In genomic region chr12:105083551-105084105, GRCh38 we compare ENCODE assay signal across 9 cellular contexts. TPM values are rescaled to one million over a fixed set of nuclear protein-coding genes. Genes with fewer than 3 reads are reported as not detected.
A peak's percentile ranks its signal among the peaks of the same experiment; 100 is the strongest.
DNase-seq lines count a peak whose midpoint lies in the region; ATAC-seq, FAIRE-seq and TF ChIP-seq lines count a peak whose summit lies in the region.
"Had no signal": no experiment of that assay in that cellular context is flagged by ENCODE, and none has a peak within 500 bp of the region (broad histone marks: within the 10 kb centered on the region; RNA-seq: fewer than 3 reads in every experiment).

No MANE protein-coding gene starts in this region.

- peak; percentile 64 to 71 for DNase-seq in Caco-2
- DNase-seq in HCT116 (ENCODE audit: low read depth, low spot score): no peak
- peak; percentile 66 for DNase-seq in RPMI7951 (ENCODE audit: low read depth)
- DNase-seq in coronary artery (ENCODE audit: low spot score): peak; percentile 84
- DNase-seq in left lung: peak; percentile 44 to 80
- peak; percentile 9 to 49 for DNase-seq in stimulated activated naive CD8-positive, alpha-beta T cell treated with anti-CD3 and anti-CD28 coated beads, Interleukin-15, amount 100 ng/mL, for 72 hours
- DNase-seq in GM12892 (ENCODE audit: insufficient read length): no peak
- DNase-seq in NCI-H345 treated with DMSO at 0.1 percent for 48 hours (lab: John Stamatoyannopoulos, UW; ENCODE audit: unreplicated experiment): no peak

- intact Hi-C loops in Caco-2 (cut with micrococcal nuclease; ENCODE audit: unreplicated experiment): loop anchor here (1.0 kb wide), 1 partner anchor 23 kb away; no protein-coding TSS in a partner anchor
- intact Hi-C loops in HCT116 (cut with micrococcal nuclease): no loop called here
- intact Hi-C loops in left lung (cut with DNase I): no loop called here

- RAD21 ChIA-PET in HCT116 (lab: Charles Lee; ENCODE audit: low non-redundant PET in 1 of 2, low total read pairs in 2 of 2, uncharacterized antibody in 2 of 2, unreplicated experiment in 2 of 2): no interaction called here

- FAIRE-seq in GM12892 (lab: Jason Lieb, UNC): no peak
- FAIRE-seq: TTC549 had no signal

- peak overlapping the region; percentile 62 for H3K27ac Mint-ChIP-seq in Caco-2 (ENCODE audit: unreplicated experiment)
- peak overlapping the region in 1 of 2 donors; percentile 94 for H3K27ac Mint-ChIP-seq in stimulated activated naive CD8-positive, alpha-beta T cell treated with anti-CD3 and anti-CD28 coated beads, Interleukin-15, amount 100 ng/mL, for 72 hours

- H3K36me3 Mint-ChIP-seq in Caco-2 (ENCODE audit: insufficient read depth, unreplicated experiment): no peaks in the 10 kb centered on the region

- H3K4me3 Mint-ChIP-seq in Caco-2 (ENCODE audit: unreplicated experiment): peak overlapping the region; percentile 76
- peak overlapping the region; percentile 83 to 92 for H3K4me3 Mint-ChIP-seq in stimulated activated naive CD8-positive, alpha-beta T cell treated with anti-CD3 and anti-CD28 coated beads, Interleukin-15, amount 100 ng/mL, for 72 hours

- H3K36me3 ChIP-seq in Caco-2 (ENCODE audit: control insufficient read depth, insufficient read depth, low read length): no peaks in the 10 kb centered on the region
- H3K36me3 ChIP-seq in HCT116 (ENCODE audit: control insufficient read depth in 1 of 2, insufficient read depth in 2 of 2, low read length in 2 of 2): no peaks in the 10 kb centered on the region
- no peaks in the 10 kb centered on the region for H3K36me3 ChIP-seq in left lung

- CTCF ChIA-PET in Caco-2 (lab: Charles Lee) (no interaction called here), HCT116 (lab: Charles Lee) (interaction anchor here (1.5 kb wide), 1 partner anchor 702 kb away, joined by 3 read pairs; no protein-coding TSS in a partner anchor)

- peaks cover 6% of the 10 kb centered on the region; the same call in 1 of the 2 replicates for H3K4me1 ChIP-seq in Caco-2
- peaks cover 5 to 13% of the 10 kb centered on the region in 2 experiments; a peak in 2 of 4 replicates for H3K4me1 ChIP-seq in HCT116 (ENCODE audit: control insufficient read depth in 1 of 2, insufficient read depth in 2 of 2, low read length in 2 of 2)
- H3K4me1 ChIP-seq in left lung: peaks cover 4 to 10% of the 10 kb centered on the region in 2 donors

- no peaks in the 10 kb centered on the region for H4K20me1 ChIP-seq in HCT116 (ENCODE audit: insufficient read depth)

- peak overlapping the region; percentile 25; the same call in 1 of the 2 replicates for H3K9ac ChIP-seq in HCT116 (ENCODE audit: low read length)

- H2AFZ ChIP-seq in HCT116 (ENCODE audit: low read depth, low read length, poor library complexity, severe bottlenecking): peak overlapping the region; percentile 74

- TF ChIP-seq CTCF in Caco-2 (IDR thresholded peaks at IDR 0.05; ENCODE audit: insufficient read depth in 1 of 2, low read depth in 1 of 2, low read length in 1 of 2, severe bottlenecking in 1 of 2, unreplicated experiment in 1 of 2) (peak in 1 of 2 experiments; percentile 1), HCT116 (IDR thresholded peaks at IDR 0.05 in 2 of 3, conservative IDR thresholded peaks at IDR 0.05 in 1 of 3; ENCODE audit: borderline replicate concordance in 1 of 3, insufficient read depth in 1 of 3, low read depth in 2 of 3, low read length in 2 of 3) (no peak), coronary artery (IDR thresholded peaks at IDR 0.05) (no peak), left lung (IDR thresholded peaks at IDR 0.05) (no peak)

- H3K9me2 ChIP-seq in HCT116 (ENCODE audit: insufficient read depth): no peaks in the 10 kb centered on the region

- ATAC-seq in HCT116: peak; percentile 26; the same call in 1 of the 2 replicates
- ATAC-seq in left lung: peak; percentile 53
- peak; percentile 71 for ATAC-seq in stimulated activated naive CD8-positive, alpha-beta T cell treated with anti-CD3 and anti-CD28 coated beads, Interleukin-15, amount 100 ng/mL, for 72 hours

- H3K9me3 ChIP-seq in Caco-2: no peaks in the 10 kb centered on the region
- H3K9me3 ChIP-seq in HCT116 (ENCODE audit: control insufficient read depth in 1 of 2, insufficient read depth in 1 of 2, low read depth in 1 of 2, low read length in 2 of 2): no peaks in the 10 kb centered on the region
- no peaks in the 10 kb centered on the region for H3K9me3 ChIP-seq in left lung

- no peaks in the 10 kb centered on the region for H3K27me3 ChIP-seq in Caco-2 (replicated peaks; ENCODE audit: control insufficient read depth, insufficient read depth, low read length)
- no peaks in the 10 kb centered on the region for H3K27me3 ChIP-seq in HCT116 (ENCODE audit: insufficient read depth, low read length)
- peaks cover 0 to 25% of the 10 kb centered on the region in 2 donors for H3K27me3 ChIP-seq in left lung

- H3K9me3 Mint-ChIP-seq in Caco-2 (ENCODE audit: unreplicated experiment): peaks cover 17% of the 10 kb centered on the region
- H3K9me3 Mint-ChIP-seq in stimulated activated naive CD8-positive, alpha-beta T cell treated with anti-CD3 and anti-CD28 coated beads, Interleukin-15, amount 100 ng/mL, for 72 hours: peaks cover 6 to 7% of the 10 kb centered on the region in 2 donors

- POLR2A ChIA-PET in Caco-2 (lab: Charles Lee): interaction anchor here (0.6 to 1.0 kb wide), 2 partner anchors 24 to 1144 kb away, joined by 4 to 5 read pairs; partner anchors contain the start of gene WASHC4
- POLR2A ChIA-PET in HCT116 (lab: Charles Lee): no interaction called here

- no peaks in the 10 kb centered on the region for H3K27me3 Mint-ChIP-seq in Caco-2 (ENCODE audit: insufficient read depth, unreplicated experiment)
- H3K27me3 Mint-ChIP-seq in stimulated activated naive CD8-positive, alpha-beta T cell treated with anti-CD3 and anti-CD28 coated beads, Interleukin-15, amount 100 ng/mL, for 72 hours: peaks cover 30% of the 10 kb centered on the region

- H3K27ac ChIP-seq in HCT116 (ENCODE audit: low read depth, low read length) (no peak overlapping the region), coronary artery (peak overlapping the region; percentile 55 to 85), left lung (peak overlapping the region in 1 of 2 donors; percentile 10)

- BruUV-seq in Caco-2 (replicated peaks; lab: Mats Ljungman, UMichigan) (TSS peak; percentile 48), HCT116 (replicated peaks; lab: Mats Ljungman, UMichigan) (TSS peak; percentile 54)

- H3K4me1 Mint-ChIP-seq in Caco-2 (ENCODE audit: low read depth, unreplicated experiment): peaks cover 6% of the 10 kb centered on the region
- H3K4me1 Mint-ChIP-seq in stimulated activated naive CD8-positive, alpha-beta T cell treated with anti-CD3 and anti-CD28 coated beads, Interleukin-15, amount 100 ng/mL, for 72 hours: peaks cover 9% of the 10 kb centered on the region

- TF ChIP-seq POLR2A in HCT116 (IDR thresholded peaks at IDR 0.05; ENCODE audit: borderline replicate concordance, extremely low read depth, insufficient read depth, insufficient read length) (no peak), GM12892 (IDR thresholded peaks at IDR 0.05; ENCODE audit: low read depth, low read length) (no peak)

- H3K79me2 ChIP-seq in HCT116 (ENCODE audit: insufficient read depth, low read length): no peaks in the 10 kb centered on the region

- no peak for TF ChIP-seq RAD21 in HCT116 (IDR thresholded peaks at IDR 0.05; ENCODE audit: low read depth)

- peak overlapping the region; percentile 51 for H3K4me3 ChIP-seq in Caco-2 (ENCODE audit: low read depth, low read length)
- peak overlapping the region; percentile 34 to 49 for H3K4me3 ChIP-seq in HCT116 (replicated peaks in 1 of 2; ENCODE audit: low read depth in 1 of 2, low read length in 2 of 2)
- peak overlapping the region; percentile 87 for H3K4me3 ChIP-seq in coronary artery
- peak overlapping the region; percentile 42 to 49 for H3K4me3 ChIP-seq in left lung

- H3K4me2 ChIP-seq in HCT116 (ENCODE audit: low read length): peak overlapping the region; percentile 71

TF ChIP-seq in HCT116, 20 proteins besides CTCF, POLR2A, EP300 and RAD21 (continues in another document):
- TF ChIP-seq, protein P1, sequence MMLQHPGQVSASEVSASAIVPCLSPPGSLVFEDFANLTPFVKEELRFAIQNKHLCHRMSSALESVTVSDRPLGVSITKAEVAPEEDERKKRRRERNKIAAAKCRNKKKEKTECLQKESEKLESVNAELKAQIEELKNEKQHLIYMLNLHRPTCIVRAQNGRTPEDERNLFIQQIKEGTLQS (IDR thresholded peaks at IDR 0.05): no peak
- TF ChIP-seq ZFX (IDR thresholded peaks at IDR 0.05): no peak
- TF ChIP-seq ZNF274 (IDR thresholded peaks at IDR 0.05; ENCODE audit: low read depth, low read length): no peak
- TF ChIP-seq CBX3 (IDR thresholded peaks at IDR 0.05; ENCODE audit: low read depth): no peak
- TF ChIP-seq EZH2phosphoT487 (IDR thresholded peaks at IDR 0.05; ENCODE audit: borderline replicate concordance): no peak
- TF ChIP-seq EGR1 (IDR thresholded peaks at IDR 0.05; ENCODE audit: low read depth): no peak
- TF ChIP-seq EZH2 (IDR thresholded peaks at IDR 0.05): no peak

RNA-seq across cellular contexts. Expression of gene ALDH1L2, which starts 0.6 kb away (rescaled TPM):
- 20.3 and 26.1 TPM in 2 replicates for total RNA-seq in Caco-2 (2022)
- 1.5 TPM for total RNA-seq in HCT116 (2021; ENCODE audit: unreplicated experiment)
- polyA plus RNA-seq in HCT116 (2012): 0.36 and 0.60 TPM in 2 replicates
- 6.7 and 13.8 TPM in 2 replicates for total RNA-seq in RPMI7951 (2014; rRNA removed; shearing (Covaris generic))
- 10 to 100 TPM; 21.4 to 29.3 TPM for total RNA-seq in left lung
- polyA plus RNA-seq in GM12892 (2012; ENCODE audit: missing spikeins): 0.28 TPM

RNA-seq across cellular contexts. Expression of gene WASHC4, which starts 23.9 kb away (rescaled TPM):
- total RNA-seq in Caco-2 (2022): 41.0 and 43.5 TPM in 2 replicates
- 25.5 TPM for total RNA-seq in HCT116 (2021; ENCODE audit: unreplicated experiment)
- polyA plus RNA-seq in HCT116 (2012): 5.9 and 6.8 TPM in 2 replicates
- total RNA-seq in RPMI7951 (2014; rRNA removed; shearing (Covaris generic)): 73.2 and 83.6 TPM in 2 replicates
- 10 to 100 TPM; 52.1 to 75.4 TPM for total RNA-seq in left lung
- 36.8 TPM for polyA plus RNA-seq in GM12892 (2012; ENCODE audit: missing spikeins)

Comparison
In these comparisons a context has a peak if more than half of its experiments do, and no peak if none do; other contexts are left out.
1. DNase-seq: peak in Caco-2 (2 of 2), RPMI7951 (single experiment), coronary artery (single experiment), left lung (2 of 2) and stimulated activated naive CD8-positive, alpha-beta T cell treated with anti-CD3 and anti-CD28 coated beads, Interleukin-15, amount 100 ng/mL, for 72 hours (2 of 2); none in HCT116 (single experiment), GM12892 (single experiment) and NCI-H345 treated with DMSO at 0.1 percent for 48 hours (single experiment).
2. Peak in every context shown above with its lines, with median percentiles within 50 percentile points of each other: H3K4me3 ChIP-seq and ATAC-seq.